9 cellular contexts compared by ENCODE assay signal in the genomic region with DNA sequence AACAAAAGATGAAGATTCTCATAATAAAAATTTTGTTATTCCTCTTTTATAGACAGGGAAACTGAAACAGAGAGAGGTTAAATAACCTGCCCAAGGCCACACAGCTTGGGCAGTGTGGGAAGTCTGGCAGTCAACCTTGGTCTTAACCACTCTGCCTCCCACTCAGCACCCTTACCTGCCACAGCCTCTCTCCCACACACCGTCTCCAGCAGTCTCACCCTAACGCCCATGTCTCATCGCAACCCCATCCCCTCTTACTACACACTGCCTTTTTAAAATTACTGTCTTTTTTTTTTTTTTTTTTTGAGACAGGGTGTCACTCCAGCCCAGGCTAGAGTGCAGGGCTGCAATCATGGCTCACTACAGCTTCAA. TPM values are rescaled to one million over a fixed set of nuclear protein-coding genes. Genes with fewer than 3 reads are reported as not detected.
A peak's percentile ranks its signal among the peaks of the same experiment; 100 is the strongest.
DNase-seq lines count a peak whose midpoint lies in the region; ATAC-seq, FAIRE-seq and TF ChIP-seq lines count a peak whose summit lies in the region.
"Had no signal": no experiment of that assay in that cellular context is flagged by ENCODE, and none has a peak within 500 bp of the region (broad histone marks: within the 10 kb centered on the region; RNA-seq: fewer than 3 reads in every experiment).

No MANE protein-coding gene starts in this region.

- no peak for FAIRE-seq in frontal cortex (lab: Jason Lieb, UNC)
- FAIRE-seq: islet of Langerhans had no signal

- H3K4me1 ChIP-seq in right atrium auricular region (peaks cover 0 to 32% of the 10 kb centered on the region in 2 donors), muscle layer of duodenum (ENCODE audit: control insufficient read depth in 1 of 2, insufficient read depth in 2 of 2, low read length in 2 of 2) (peaks cover 25 to 46% of the 10 kb centered on the region in 2 donors), upper lobe of left lung (peaks cover 55 to 87% (median 81%) of the 10 kb centered on the region in 4 donors)

- CTCF ChIA-PET in HEK293T (lab: Yijun Ruan, JAX): interaction anchor here (1.4 kb wide), 1 partner anchor 62 kb away, joined by 4 read pairs; no protein-coding TSS in a partner anchor

- H3K9me3 ChIP-seq in right atrium auricular region (no peaks in the 10 kb centered on the region), muscle layer of duodenum (ENCODE audit: control insufficient read depth in 1 of 2, low read length in 2 of 2) (no peaks in the 10 kb centered on the region), upper lobe of left lung (no peaks in the 10 kb centered on the region)

- intact Hi-C loops in cardiac septum (cut with DNase I): no loop called here

- DNase-seq in right atrium auricular region (ENCODE audit: low spot score): no peak
- DNase-seq in cardiac septum (ENCODE audit: low spot score): no peak
- DNase-seq in activated naive CD8-positive, alpha-beta T cell treated with anti-CD3 and anti-CD28 coated beads, Interleukin-2, amount 50 U/mL, for 24 hours: peak; percentile 54
- DNase-seq in upper lobe of left lung: no peak
- no peak for DNase-seq in HEK293T (ENCODE audit: extremely low spot score)
- DNase-seq in frontal cortex (ENCODE audit: low spot score in 2 of 2): no peak

- peak; percentile 76 for ATAC-seq in activated naive CD8-positive, alpha-beta T cell treated with anti-CD3 and anti-CD28 coated beads, Interleukin-2, amount 50 U/mL, for 24 hours
- ATAC-seq in upper lobe of left lung (ENCODE audit: low FRiP score in 2 of 2) (no peak), GM21737 (IDR thresholded peaks at IDR 0.05; ENCODE audit: unreplicated experiment) (no peak)

- H3K27ac ChIP-seq in right atrium auricular region (peak overlapping the region; percentile 3 to 62), muscle layer of duodenum (ENCODE audit: low read length) (peak overlapping the region; percentile 77), upper lobe of left lung (peak overlapping the region in 3 of 4 donors; percentile 55 to 97 (median 95))

- H3K9me3 Mint-ChIP-seq in activated naive CD8-positive, alpha-beta T cell treated with anti-CD3 and anti-CD28 coated beads, Interleukin-2, amount 50 U/mL, for 24 hours: no peaks in the 10 kb centered on the region

- H3K4me3 ChIP-seq in right atrium auricular region (no peak overlapping the region), muscle layer of duodenum (ENCODE audit: low read depth in 1 of 2, low read length in 2 of 2) (no peak overlapping the region), upper lobe of left lung (no peak overlapping the region)

- no peaks in the 10 kb centered on the region for H3K27me3 Mint-ChIP-seq in activated naive CD8-positive, alpha-beta T cell treated with anti-CD3 and anti-CD28 coated beads, Interleukin-2, amount 50 U/mL, for 24 hours

- 66 to 74% methylated on average over 3 of the region's 3 CpGs for WGBS in upper lobe of left lung, 2 donors

- H3K27me3 ChIP-seq in right atrium auricular region: no peaks in the 10 kb centered on the region
- no peaks in the 10 kb centered on the region for H3K27me3 ChIP-seq in muscle layer of duodenum (ENCODE audit: low read depth, low read length)
- no peaks in the 10 kb centered on the region for H3K27me3 ChIP-seq in upper lobe of left lung

- no peak for TF ChIP-seq EP300 in upper lobe of left lung (IDR thresholded peaks at IDR 0.05)

- no peak for TF ChIP-seq CTCF in right atrium auricular region (IDR thresholded peaks at IDR 0.05)
- no peak for TF ChIP-seq CTCF in upper lobe of left lung (IDR thresholded peaks at IDR 0.05)

- peaks cover 71% of the 10 kb centered on the region for H3K4me1 Mint-ChIP-seq in activated naive CD8-positive, alpha-beta T cell treated with anti-CD3 and anti-CD28 coated beads, Interleukin-2, amount 50 U/mL, for 24 hours

- no peak for TF ChIP-seq POLR2A in upper lobe of left lung (IDR thresholded peaks at IDR 0.05)

- peak overlapping the region; percentile 24 for H3K4me3 Mint-ChIP-seq in activated naive CD8-positive, alpha-beta T cell treated with anti-CD3 and anti-CD28 coated beads, Interleukin-2, amount 50 U/mL, for 24 hours

- H3K36me3 ChIP-seq in right atrium auricular region (no peaks in the 10 kb centered on the region), muscle layer of duodenum (ENCODE audit: control insufficient read depth in 1 of 2, insufficient read depth in 2 of 2, low read length in 2 of 2) (peaks cover 6 to 7% of the 10 kb centered on the region in 2 donors), upper lobe of left lung (peaks cover 4 to 38% (median 9%) of the 10 kb centered on the region in 4 donors)

- POLR2A ChIA-PET in HEK293T (lab: Yijun Ruan, JAX): interaction anchor here (1.3 kb wide), 1 partner anchor 15 kb away, joined by 5 read pairs; no protein-coding TSS in a partner anchor

- peaks cover 2% of the 10 kb centered on the region for H3K36me3 Mint-ChIP-seq in activated naive CD8-positive, alpha-beta T cell treated with anti-CD3 and anti-CD28 coated beads, Interleukin-2, amount 50 U/mL, for 24 hours (ENCODE audit: low read depth)

- peak overlapping the region; percentile 73 for H3K27ac Mint-ChIP-seq in activated naive CD8-positive, alpha-beta T cell treated with anti-CD3 and anti-CD28 coated beads, Interleukin-2, amount 50 U/mL, for 24 hours

TF ChIP-seq in HEK293T, 16 proteins besides CTCF, POLR2A, EP300 and RAD21:
- TF ChIP-seq CTBP1 (IDR thresholded peaks at IDR 0.05; ENCODE audit: borderline replicate concordance) (no peak), FOXM1 (IDR thresholded peaks at IDR 0.05; ENCODE audit: borderline replicate concordance) (no peak), TARDBP (IDR thresholded peaks at IDR 0.05) (no peak), SP1 (IDR thresholded peaks at IDR 0.05) (no peak), LEF1 (IDR thresholded peaks at IDR 0.05; ENCODE audit: borderline replicate concordance) (no peak), FOXA1 (IDR thresholded peaks at IDR 0.05) (no peak), HDGF (IDR thresholded peaks at IDR 0.05; ENCODE audit: borderline replicate concordance) (no peak), SUZ12 (IDR thresholded peaks at IDR 0.05) (no peak), ELF4 (IDR thresholded peaks at IDR 0.05) (no peak), BHLHE40 (IDR thresholded peaks at IDR 0.05; ENCODE audit: borderline replicate concordance) (no peak), NFRKB (IDR thresholded peaks at IDR 0.05) (no peak), ARNT (IDR thresholded peaks at IDR 0.05) (no peak), FOXK2 (IDR thresholded peaks at IDR 0.05) (no peak), ZNF384 (IDR thresholded peaks at IDR 0.05) (no peak), L3MBTL2 (conservative IDR thresholded peaks at IDR 0.05) (no peak)
- TF ChIP-seq, protein P1, sequence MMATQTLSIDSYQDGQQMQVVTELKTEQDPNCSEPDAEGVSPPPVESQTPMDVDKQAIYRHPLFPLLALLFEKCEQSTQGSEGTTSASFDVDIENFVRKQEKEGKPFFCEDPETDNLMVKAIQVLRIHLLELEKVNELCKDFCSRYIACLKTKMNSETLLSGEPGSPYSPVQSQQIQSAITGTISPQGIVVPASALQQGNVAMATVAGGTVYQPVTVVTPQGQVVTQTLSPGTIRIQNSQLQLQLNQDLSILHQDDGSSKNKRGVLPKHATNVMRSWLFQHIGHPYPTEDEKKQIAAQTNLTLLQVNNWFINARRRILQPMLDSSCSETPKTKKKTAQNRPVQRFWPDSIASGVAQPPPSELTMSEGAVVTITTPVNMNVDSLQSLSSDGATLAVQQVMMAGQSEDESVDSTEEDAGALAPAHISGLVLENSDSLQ (IDR thresholded peaks at IDR 0.05): no peak
TF ChIP-seq in HEK293T: peak in this region for 0.

RNA-seq across cellular contexts. Expression of a gene that starts 25.0 kb away (rescaled TPM):
- total RNA-seq in right atrium auricular region (10 to 100 TPM; 19.4 to 22.9 TPM), cardiac septum (21.4 TPM), upper lobe of left lung (100 to 1,000 TPM; 119 to 235 (median 170) TPM), frontal cortex (60.3 TPM)

Comparison
In these comparisons a context has a peak if more than half of its experiments do, and no peak if none do; other contexts are left out.
1. H3K27ac ChIP-seq: peak in every context shown above with its lines; median percentile 95 in upper lobe of left lung; 77 in muscle layer of duodenum; 32 in right atrium auricular region.